Comparison of ENCODE assay signal across 14 cellular contexts in genomic region chr20:50093240-50093639, GRCh38.
"Had no signal": no experiment of that assay in that cellular context is flagged by ENCODE, and none has a peak within 500 bp of the region (broad histone marks: within the 10 kb centered on the region; RNA-seq: fewer than 3 reads in every experiment).

No MANE protein-coding gene starts in this region.

- H3K27ac ChIP-seq: thoracic aorta, uterus had no signal

- H3K4me3 Mint-ChIP-seq: activated CD8-positive, alpha-beta memory T cell treated with anti-CD3 and anti-CD28 coated beads, Interleukin-2, amount 10 ng/mL, durations not matched to agents 7 days and 5 days; brain; central memory CD8-positive, alpha-beta T cell; endodermal cell had no signal

- H3K36me3 ChIP-seq: uterus had no signal

- H3K9me3 ChIP-seq: esophagus squamous epithelium, stomach, thoracic aorta, uterus had no signal

- H3K27me3 Mint-ChIP-seq: activated CD8-positive, alpha-beta memory T cell treated with anti-CD3 and anti-CD28 coated beads, Interleukin-2, amount 10 ng/mL, durations not matched to agents 7 days and 5 days; brain; central memory CD8-positive, alpha-beta T cell had no signal

- H3K9me3 Mint-ChIP-seq: brain; central memory CD8-positive, alpha-beta T cell; endodermal cell had no signal

- H3K4me3 ChIP-seq: esophagus squamous epithelium, stomach, thoracic aorta, uterus had no signal

- H3K27me3 ChIP-seq: esophagus squamous epithelium, stomach, uterus had no signal

- H3K27ac Mint-ChIP-seq: activated CD8-positive, alpha-beta memory T cell treated with anti-CD3 and anti-CD28 coated beads, Interleukin-2, amount 10 ng/mL, durations not matched to agents 7 days and 5 days; brain had no signal

- ATAC-seq: activated CD4-positive, CD25-positive, alpha-beta regulatory T cell treated with anti-CD3 and anti-CD28 coated beads, Interleukin-2, amount 50 U/mL, for 24 hours; activated CD8-positive, alpha-beta memory T cell treated with anti-CD3 and anti-CD28 coated beads, Interleukin-2, amount 10 ng/mL, durations not matched to agents 7 days and 5 days had no signal

- DNase-seq: activated CD8-positive, alpha-beta memory T cell treated with anti-CD3 and anti-CD28 coated beads, Interleukin-2, amount 10 ng/mL, durations not matched to agents 7 days and 5 days; activated naive CD4-positive, alpha-beta T cell treated with Interleukin-2 at 50 U/mL for 16 hours; amniotic stem cell; cortex of kidney; endodermal cell; esophagus squamous epithelium; glutamatergic neuron; stimulated activated CD4-positive, alpha-beta T cell treated with anti-CD3 and anti-CD28 coated beads, Interleukin-4, amount 100 ng/mL, for 4 hours; stomach; uterus had no signal
